Comparison of ENCODE assay signal across 16 cellular contexts in genomic region chr6:168574699-168575195, GRCh38.
DNase-seq lines count a peak whose midpoint lies in the region; ATAC-seq and TF ChIP-seq lines count a peak whose summit lies in the region.
"Had no signal": no experiment of that assay in that cellular context is flagged by ENCODE, and none has a peak within 500 bp of the region (broad histone marks: within the 10 kb centered on the region; RNA-seq: fewer than 3 reads in every experiment).

No MANE protein-coding gene starts in this region.

- DNase-seq in adrenal gland (peak in 6 of 7 donors; percentile 21 to 73 (median 38)), mucosa of gallbladder (ENCODE audit: low spot score) (peak; percentile 54), upper lobe of left lung (peak in 1 of 2 donors; percentile 48), ecto neural progenitor cell (ENCODE audit: low spot score) (no peak), suprapubic skin (ENCODE audit: low spot score in 2 of 2) (no peak), CD14-positive monocyte (ENCODE audit: low spot score) (no peak)
- DNase-seq: activated B cell treated with CpG ODN at 0.5 μM for 24 hours; activated naive CD8-positive, alpha-beta T cell treated with anti-CD3 and anti-CD28 coated beads, Interleukin-2, amount 50 U/mL, for 24 hours; CD8-positive, alpha-beta memory T cell; Kasumi-1; mesenchymal stem cell; NCI-H1930; retina; SK-N-SH had no signal

- TF ChIP-seq EP300 in gastroesophageal sphincter (IDR thresholded peaks at IDR 0.05) (no peak), upper lobe of left lung (IDR thresholded peaks at IDR 0.05) (no peak), suprapubic skin (IDR thresholded peaks at IDR 0.05) (no peak)

- H3K4me1 Mint-ChIP-seq in CD14-positive monocyte: no peaks in the 10 kb centered on the region
- H3K4me1 Mint-ChIP-seq: activated B cell treated with CpG ODN at 0.5 μM for 24 hours; activated naive CD8-positive, alpha-beta T cell treated with anti-CD3 and anti-CD28 coated beads, Interleukin-2, amount 50 U/mL, for 24 hours; CD8-positive, alpha-beta memory T cell had no signal

- no peak for TF ChIP-seq CTCF in adrenal gland (IDR thresholded peaks at IDR 0.05)
- no peak for TF ChIP-seq CTCF in gastroesophageal sphincter (IDR thresholded peaks at IDR 0.05)
- no peak for TF ChIP-seq CTCF in upper lobe of left lung (IDR thresholded peaks at IDR 0.05)
- TF ChIP-seq CTCF in suprapubic skin (IDR thresholded peaks at IDR 0.05): no peak
- TF ChIP-seq CTCF in CD14-positive monocyte (IDR thresholded peaks at IDR 0.05): no peak

- 61 to 66% (median 64%) methylated on average over 14 to 17 of the region's 17 CpGs for WGBS in adrenal gland, 4 donors
- 0 to 40% methylated on average over 1 of the region's 17 CpGs for WGBS in gastroesophageal sphincter (ENCODE audit: low coverage in 1 of 2), 2 donors
- 41 to 61% methylated on average over 8 to 12 of the region's 17 CpGs for WGBS in upper lobe of left lung, 2 donors
- WGBS in suprapubic skin: 64% methylated on average over 12 of the region's 17 CpGs

- H3K27me3 Mint-ChIP-seq in CD14-positive monocyte (ENCODE audit: low read depth in 3 of 3): peaks cover 0 to 4% (median 2%) of the 10 kb centered on the region in 3 donors
- H3K27me3 Mint-ChIP-seq: activated B cell treated with CpG ODN at 0.5 μM for 24 hours; activated naive CD8-positive, alpha-beta T cell treated with anti-CD3 and anti-CD28 coated beads, Interleukin-2, amount 50 U/mL, for 24 hours had no signal

- H3K9me3 ChIP-seq in adrenal gland (replicated peaks in 1 of 3) (no peaks in the 10 kb centered on the region), gastroesophageal sphincter (no peaks in the 10 kb centered on the region), upper lobe of left lung (no peaks in the 10 kb centered on the region), suprapubic skin (no peaks in the 10 kb centered on the region)
- H3K9me3 ChIP-seq: SK-N-SH had no signal

- peaks cover 2 to 13% (median 7%) of the 10 kb centered on the region in 7 donors for H3K9me3 Mint-ChIP-seq in CD14-positive monocyte
- H3K9me3 Mint-ChIP-seq: activated B cell treated with CpG ODN at 0.5 μM for 24 hours; activated naive CD8-positive, alpha-beta T cell treated with anti-CD3 and anti-CD28 coated beads, Interleukin-2, amount 50 U/mL, for 24 hours; CD8-positive, alpha-beta memory T cell had no signal

- H3K27ac Mint-ChIP-seq in CD14-positive monocyte: no peak overlapping the region
- H3K27ac Mint-ChIP-seq: activated B cell treated with CpG ODN at 0.5 μM for 24 hours; activated naive CD8-positive, alpha-beta T cell treated with anti-CD3 and anti-CD28 coated beads, Interleukin-2, amount 50 U/mL, for 24 hours had no signal

- H3K27me3 ChIP-seq in adrenal gland (no peaks in the 10 kb centered on the region), gastroesophageal sphincter (no peaks in the 10 kb centered on the region), upper lobe of left lung (no peaks in the 10 kb centered on the region), suprapubic skin (no peaks in the 10 kb centered on the region)

- H3K4me3 Mint-ChIP-seq in CD14-positive monocyte: no peak overlapping the region
- H3K4me3 Mint-ChIP-seq: activated B cell treated with CpG ODN at 0.5 μM for 24 hours; activated naive CD8-positive, alpha-beta T cell treated with anti-CD3 and anti-CD28 coated beads, Interleukin-2, amount 50 U/mL, for 24 hours; CD8-positive, alpha-beta memory T cell had no signal

- ATAC-seq in gastroesophageal sphincter: peak; percentile 92
- peak; percentile 74 to 80 for ATAC-seq in upper lobe of left lung (ENCODE audit: low FRiP score in 2 of 2)
- ATAC-seq in HG02970 (IDR thresholded peaks at IDR 0.05; ENCODE audit: low FRiP score, unreplicated experiment): no peak

- no peaks in the 10 kb centered on the region for H3K36me3 ChIP-seq in adrenal gland (replicated peaks in 1 of 2)
- no peaks in the 10 kb centered on the region for H3K36me3 ChIP-seq in gastroesophageal sphincter
- no peaks in the 10 kb centered on the region for H3K36me3 ChIP-seq in upper lobe of left lung
- no peaks in the 10 kb centered on the region for H3K36me3 ChIP-seq in suprapubic skin

- H3K27ac ChIP-seq in adrenal gland (peak overlapping the region in 1 of 5 donors; percentile 76), gastroesophageal sphincter (peak overlapping the region; percentile 78 to 88 (median 86)), upper lobe of left lung (no peak overlapping the region), suprapubic skin (no peak overlapping the region)

- H3K4me1 ChIP-seq in adrenal gland (replicated peaks in 1 of 2) (no peaks in the 10 kb centered on the region), gastroesophageal sphincter (peaks cover 7 to 64% (median 19%) of the 10 kb centered on the region in 3 donors), upper lobe of left lung (peaks cover 0 to 5% (median 0%) of the 10 kb centered on the region in 4 donors), suprapubic skin (peaks cover 5% of the 10 kb centered on the region)

- TF ChIP-seq POLR2A in adrenal gland (IDR thresholded peaks at IDR 0.05) (no peak), gastroesophageal sphincter (IDR thresholded peaks at IDR 0.05) (no peak), upper lobe of left lung (IDR thresholded peaks at IDR 0.05) (no peak), suprapubic skin (IDR thresholded peaks at IDR 0.05) (no peak)

- intact Hi-C loops in adrenal gland (cut with DNase I) (no loop called here), CD14-positive monocyte (cut with micrococcal nuclease) (no loop called here)

- no peaks in the 10 kb centered on the region for H3K36me3 Mint-ChIP-seq in CD14-positive monocyte
- H3K36me3 Mint-ChIP-seq: CD8-positive, alpha-beta memory T cell had no signal

- H3K4me3 ChIP-seq in adrenal gland: no peak overlapping the region
- H3K4me3 ChIP-seq in gastroesophageal sphincter: peak overlapping the region in 1 of 2 donors; percentile 23
- no peak overlapping the region for H3K4me3 ChIP-seq in upper lobe of left lung
- no peak overlapping the region for H3K4me3 ChIP-seq in suprapubic skin

Comparison
In these comparisons a context has a peak if more than half of its experiments do, and no peak if none do; other contexts are left out.
1. DNase-seq: peak in adrenal gland (6 of 7) and mucosa of gallbladder (single experiment); none in ecto neural progenitor cell (single experiment), suprapubic skin (0 of 2) and CD14-positive monocyte (single experiment).
2. H3K27ac ChIP-seq: peak in gastroesophageal sphincter (4 of 4); none in upper lobe of left lung (0 of 4) and suprapubic skin (single experiment).